Comparison of ENCODE assay signal across 19 cellular contexts in genomic region chr10:11006428-11006825, GRCh38.
"Had no signal": no experiment of that assay in that cellular context is flagged by ENCODE, and none has a peak within 500 bp of the region (broad histone marks: within the 10 kb centered on the region; RNA-seq: fewer than 3 reads in every experiment).

No MANE protein-coding gene starts in this region.

- H3K4me3 ChIP-seq: body of pancreas, coronary artery, heart right ventricle, suprapubic skin had no signal

- H3K36me3 ChIP-seq: gastroesophageal sphincter, heart right ventricle, suprapubic skin had no signal

- H3K27ac Mint-ChIP-seq: activated naive CD8-positive, alpha-beta T cell; activated T-cell treated with anti-CD3 and anti-CD28 coated beads, Interleukin-2, amount 50 U/mL, for 72 hours; natural killer cell; progenitor cell of endocrine pancreas; stimulated activated naive CD8-positive, alpha-beta T cell treated with anti-CD3 and anti-CD28 coated beads, Interleukin-15, Interleukin-2, amounts not matched to agents 100 ng/mL and 50 ng/mL, for 24 hours; T-helper 1 cell treated with Interleukin-12 subunit alpha and Interleukin-12 subunit beta and Interleukin-4 antibody, amounts not matched to agents 30 μg/mL and 1 μg/mL, for 36 hours had no signal

- H3K4me1 ChIP-seq: body of pancreas, heart right ventricle, suprapubic skin had no signal

- H3K27me3 ChIP-seq: body of pancreas, gastroesophageal sphincter had no signal

- H3K4me3 Mint-ChIP-seq: activated naive CD8-positive, alpha-beta T cell; activated T-cell treated with anti-CD3 and anti-CD28 coated beads, Interleukin-2, amount 50 U/mL, for 72 hours; natural killer cell; stimulated activated naive CD8-positive, alpha-beta T cell treated with anti-CD3 and anti-CD28 coated beads, Interleukin-15, Interleukin-2, amounts not matched to agents 100 ng/mL and 50 ng/mL, for 24 hours; T-helper 1 cell treated with Interleukin-12 subunit alpha and Interleukin-12 subunit beta and Interleukin-4 antibody, amounts not matched to agents 30 μg/mL and 1 μg/mL, for 36 hours had no signal

- H3K9me3 Mint-ChIP-seq: activated T-cell treated with anti-CD3 and anti-CD28 coated beads, Interleukin-2, amount 50 U/mL, for 72 hours; natural killer cell; stimulated activated naive CD8-positive, alpha-beta T cell treated with anti-CD3 and anti-CD28 coated beads, Interleukin-15, Interleukin-2, amounts not matched to agents 100 ng/mL and 50 ng/mL, for 24 hours; T-helper 1 cell treated with Interleukin-12 subunit alpha and Interleukin-12 subunit beta and Interleukin-4 antibody, amounts not matched to agents 30 μg/mL and 1 μg/mL, for 36 hours had no signal

- H3K36me3 Mint-ChIP-seq: activated naive CD8-positive, alpha-beta T cell; natural killer cell had no signal

- ATAC-seq: activated CD4-positive, CD25-positive, alpha-beta regulatory T cell treated with anti-CD3 and anti-CD28 coated beads, Interleukin-2, amount 50 U/mL, for 24 hours; activated T-cell treated with anti-CD3 and anti-CD28 coated beads, Interleukin-2, amount 50 U/mL, for 72 hours; body of pancreas; gastroesophageal sphincter; heart right ventricle; natural killer cell had no signal

- H3K9me3 ChIP-seq: body of pancreas, gastroesophageal sphincter, heart right ventricle, suprapubic skin had no signal

- H3K4me1 Mint-ChIP-seq: natural killer cell had no signal

- H3K27ac ChIP-seq: body of pancreas, coronary artery, heart right ventricle, suprapubic skin had no signal

- DNase-seq: activated CD4-positive, alpha-beta T cell treated with anti-CD3 and anti-CD28 coated beads, Interleukin-2, amount 50 U/mL, for 1 hour; activated gamma-delta T cell treated with Interleukin-2 at 50 U/mL for 16 hours; activated T-cell treated with anti-CD3 and anti-CD28 coated beads, Interleukin-2, amount 50 U/mL, for 72 hours; body of pancreas; central memory CD4-positive, alpha-beta T cell; heart right ventricle; kidney glomerular epithelial cell; natural killer cell; small intestine; stimulated activated CD4-positive, alpha-beta T cell treated with anti-CD3 and anti-CD28 coated beads, Interleukin-15, amount 100 ng/mL, for 24 hours; stimulated activated CD4-positive, alpha-beta T cell treated with anti-CD3 and anti-CD28 coated beads, Interleukin-2, amount 100 ng/mL, for 48 hours had no signal
